Comparison of ENCODE assay signal across 8 cellular contexts in the genomic region with DNA sequence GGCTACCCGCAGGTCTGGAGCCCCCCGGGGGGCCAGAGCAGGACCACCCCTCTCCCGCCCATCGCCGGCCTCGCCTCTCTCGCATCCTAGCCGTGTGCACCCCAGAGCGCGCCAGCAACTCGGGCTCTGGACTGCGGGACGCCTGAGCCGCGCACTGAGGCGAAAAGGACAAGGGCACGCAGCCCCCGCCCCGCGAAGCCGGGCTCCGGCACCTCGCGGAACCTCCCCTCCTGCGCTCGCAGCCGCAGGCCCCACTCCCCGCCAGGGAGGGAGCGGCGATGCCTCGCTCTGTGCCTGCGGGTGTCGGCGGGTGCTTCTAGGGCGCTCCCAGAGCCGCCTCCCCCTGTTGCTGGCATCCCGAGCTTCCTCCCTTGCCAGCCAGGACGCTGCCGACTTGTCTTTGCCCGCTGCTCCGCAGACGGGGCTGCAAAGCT. TPM values are rescaled to one million over a fixed set of nuclear protein-coding genes. Genes with fewer than 3 reads are reported as not detected.
A peak's percentile ranks its signal among the peaks of the same experiment; 100 is the strongest.
DNase-seq lines count a peak whose midpoint lies in the region; ATAC-seq lines count a peak whose summit lies in the region.

A gene (plus strand): TSS at position 104 of the 434 bp plus-strand sequence. CDS start 907 bp downstream, outside the sequence.

- H3K9me3 ChIP-seq in SK-N-MC (ENCODE audit: low read depth, low read length): no peaks in the 10 kb centered on the region

- no peaks in the 10 kb centered on the region for H3K36me3 ChIP-seq in SK-N-MC (ENCODE audit: insufficient read depth, low read length)

- peak; percentile 90 for DNase-seq in DMS53 (lab: John Stamatoyannopoulos, UW)
- no peak for DNase-seq in SK-N-MC (ENCODE audit: low read depth, low spot score)
- no peak for DNase-seq in epithelial cell of prostate (ENCODE audit: low read depth, low spot score)
- peak; percentile 72 for DNase-seq in myocyte (ENCODE audit: low read depth)
- DNase-seq in SHP77 treated with DMSO at 0.1 percent for 48 hours (lab: John Stamatoyannopoulos, UW): no peak
- no peak for DNase-seq in putamen (ENCODE audit: low spot score)

- H3K4me3 ChIP-seq in SK-N-MC: peak within 1 kb of the TSS; percentile 87

- H3K27ac ChIP-seq in SK-N-MC: no peak within 1 kb of the TSS
- H3K27ac ChIP-seq in epithelial cell of prostate: peak within 1 kb of the TSS; percentile 89

- H3K9ac ChIP-seq in SK-N-MC (ENCODE audit: insufficient read length): peak within 1 kb of the TSS; percentile 87

- ATAC-seq in GM19328 (IDR thresholded peaks at IDR 0.05; ENCODE audit: unreplicated experiment) (peak; percentile 32), HG03280 (IDR thresholded peaks at IDR 0.05; ENCODE audit: unreplicated experiment) (peak; percentile 31)

RNA-seq across cellular contexts. Expression of the gene that starts here (rescaled TPM):
- total RNA-seq in myocyte: 19.7 and 23.6 TPM in 2 replicates
- 3.3 TPM for polyA plus RNA-seq in myocyte (2012)

Comparison
In these comparisons a context has a peak if more than half of its experiments do, and no peak if none do; other contexts are left out.
1. DNase-seq: peak in DMS53 (single experiment) and myocyte (single experiment); none in SK-N-MC (single experiment), epithelial cell of prostate (single experiment), SHP77 treated with DMSO at 0.1 percent for 48 hours (single experiment) and putamen (single experiment).